8 cellular contexts compared by ENCODE assay signal in the genomic region with DNA sequence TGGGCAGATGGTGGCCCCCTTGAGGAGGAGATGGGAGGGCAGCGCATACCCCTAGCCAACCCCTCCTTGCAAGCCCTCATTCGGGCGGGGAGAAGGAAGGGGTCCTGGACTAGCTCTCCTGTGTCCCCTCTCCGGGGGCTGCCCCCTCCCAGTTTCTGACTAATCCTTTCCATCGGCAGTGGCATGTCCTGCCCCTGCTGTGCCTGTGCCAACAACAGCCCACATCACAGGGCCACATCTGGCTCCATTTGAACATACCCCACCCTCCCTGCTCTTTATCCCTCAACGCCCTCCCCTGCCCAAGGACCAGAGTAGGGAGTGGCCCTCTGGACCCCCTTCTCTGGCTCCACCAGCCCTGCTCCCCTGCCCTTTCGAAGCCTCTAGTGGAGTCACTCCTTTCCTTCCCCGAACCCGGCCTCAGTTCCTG. TPM values are rescaled to one million over a fixed set of nuclear protein-coding genes. Genes with fewer than 3 reads are reported as not detected.
DNase-seq lines count a peak whose midpoint lies in the region; ATAC-seq and TF ChIP-seq lines count a peak whose summit lies in the region.

No MANE protein-coding gene starts in this region.

- no peaks in the 10 kb centered on the region for H3K9me3 Mint-ChIP-seq in dendritic cell treated with granulocyte-macrophage colony-stimulating factor and Interleukin-4, amounts not matched to agents 40 ng/mL and 50 ng/mL, for 4 days
- no peaks in the 10 kb centered on the region for H3K9me3 Mint-ChIP-seq in nephron

- BruUV-seq in PC-3 (replicated peaks; lab: Mats Ljungman, UMichigan), result no TSS peak

- CTCF ChIA-PET in AG04450 (lab: Charles Lee) (interaction anchor here (1.0 to 20.2 kb wide), 2 partner anchors 13 to 24 kb away, joined by 3 to 682 read pairs; a partner anchor contains a TSS), PC-3 (lab: Charles Lee) (no interaction called here)

- H3K9me2 ChIP-seq in PC-3 (replicated peaks; ENCODE audit: low read length), result no peaks in the 10 kb centered on the region

- peak; percentile 4; the same call in 1 of the 2 replicates for ATAC-seq in PC-3
- ATAC-seq in HG03432 (IDR thresholded peaks at IDR 0.05; ENCODE audit: unreplicated experiment), result no peak

- peak overlapping the region; percentile 95 for H3K27ac Mint-ChIP-seq in dendritic cell treated with granulocyte-macrophage colony-stimulating factor and Interleukin-4, amounts not matched to agents 40 ng/mL and 50 ng/mL, for 4 days
- H3K27ac Mint-ChIP-seq in nephron, result peak overlapping the region; percentile 95 to 96 (median 96)

- TF ChIP-seq CTCF in AG04450 (IDR thresholded peaks at IDR 0.05; ENCODE audit: low read depth, low read length) (no peak), PC-3 (conservative IDR thresholded peaks at IDR 0.05; ENCODE audit: low read depth, low read length) (no peak), nephron (IDR thresholded peaks at IDR 0.05; ENCODE audit: unreplicated experiment in 3 of 3) (no peak)

- H3K79me2 ChIP-seq in PC-3 (ENCODE audit: low read length), result no peaks in the 10 kb centered on the region

- no peak overlapping the region for H2AFZ ChIP-seq in PC-3 (ENCODE audit: low read length)

- H3K36me3 ChIP-seq in PC-3 (ENCODE audit: low read depth, low read length), result no peaks in the 10 kb centered on the region

- peaks cover 71% of the 10 kb centered on the region for H3K4me1 ChIP-seq in PC-3 (ENCODE audit: insufficient read depth, low read length)

- POLR2A ChIA-PET in AG04450 (lab: Yijun Ruan, JAX), result interaction anchor here (1.3 to 3.3 kb wide), 6 partner anchors 10 to 38 kb away, joined by 4 to 16 read pairs (median 9); a partner anchor contains a TSS
- POLR2A ChIA-PET in PC-3 (lab: Charles Lee; ENCODE audit: unreplicated experiment), result interaction anchor here (0.6 kb wide), 3 partner anchors 12 to 27 kb away, joined by 3 read pairs; no protein-coding TSS in a partner anchor

- H3K4me2 ChIP-seq in PC-3 (ENCODE audit: low read length), result peak overlapping the region; percentile 25; the same call in 1 of the 2 replicates

- peaks cover 78% of the 10 kb centered on the region for H3K4me1 Mint-ChIP-seq in dendritic cell treated with granulocyte-macrophage colony-stimulating factor and Interleukin-4, amounts not matched to agents 40 ng/mL and 50 ng/mL, for 4 days (ENCODE audit: low read depth)
- peaks cover 81% of the 10 kb centered on the region for H3K4me1 Mint-ChIP-seq in nephron

- no peak for DNase-seq in AG04450 (ENCODE audit: low read depth, low spot score)
- DNase-seq in PC-3, result peak; percentile 45
- DNase-seq in NCI-H1436 (lab: John Stamatoyannopoulos, UW), result no peak
- DNase-seq in cortex of kidney (lab: John Stamatoyannopoulos, UW), result no peak
- no peak for DNase-seq in NCI-H2227 treated with DMSO at 0.1 percent for 48 hours (lab: John Stamatoyannopoulos, UW)

- peak overlapping the region; percentile 50 for H3K9ac ChIP-seq in PC-3 (ENCODE audit: low read length)

- peak overlapping the region; percentile 50 for H3K4me3 Mint-ChIP-seq in dendritic cell treated with granulocyte-macrophage colony-stimulating factor and Interleukin-4, amounts not matched to agents 40 ng/mL and 50 ng/mL, for 4 days
- H3K4me3 Mint-ChIP-seq in nephron, result peak overlapping the region in 1 of 3 experiments; percentile 74

- peaks cover 46% of the 10 kb centered on the region for H3K27me3 Mint-ChIP-seq in dendritic cell treated with granulocyte-macrophage colony-stimulating factor and Interleukin-4, amounts not matched to agents 40 ng/mL and 50 ng/mL, for 4 days
- H3K27me3 Mint-ChIP-seq in nephron (ENCODE audit: low read depth), result no peaks in the 10 kb centered on the region

- H3K27ac ChIP-seq in AG04450 (ENCODE audit: low read depth, low read length) (peak overlapping the region; percentile 33), PC-3 (ENCODE audit: low read length) (peak overlapping the region; percentile 78)

- H3K36me3 Mint-ChIP-seq in dendritic cell treated with granulocyte-macrophage colony-stimulating factor and Interleukin-4, amounts not matched to agents 40 ng/mL and 50 ng/mL, for 4 days (ENCODE audit: low read depth), result peaks cover 26% of the 10 kb centered on the region
- H3K36me3 Mint-ChIP-seq in nephron (ENCODE audit: low read depth), result peaks cover 14% of the 10 kb centered on the region

- H3K9me3 ChIP-seq in AG04450 (ENCODE audit: control insufficient read depth, insufficient read depth, low read length), result no peaks in the 10 kb centered on the region
- no peaks in the 10 kb centered on the region for H3K9me3 ChIP-seq in PC-3 (ENCODE audit: low read length)

- no peaks in the 10 kb centered on the region for H4K20me1 ChIP-seq in PC-3 (ENCODE audit: low read length)

- no peaks in the 10 kb centered on the region for H3F3A ChIP-seq in PC-3 (ENCODE audit: low read length, unreplicated experiment)

- intact Hi-C loops in PC-3 (cut with micrococcal nuclease), result no loop called here
- intact Hi-C loops in dendritic cell treated with granulocyte-macrophage colony-stimulating factor and Interleukin-4, amounts not matched to agents 40 ng/mL and 50 ng/mL, for 4 days (cut with micrococcal nuclease), result no loop called here

- H3K27me3 ChIP-seq in AG04450 (ENCODE audit: control insufficient read depth, insufficient read depth, low read length) (no peaks in the 10 kb centered on the region), PC-3 (ENCODE audit: low read length) (no peaks in the 10 kb centered on the region)

- H3K4me3 ChIP-seq in AG04450 (ENCODE audit: low read depth, low read length), result no peak overlapping the region
- no peak overlapping the region for H3K4me3 ChIP-seq in PC-3 (ENCODE audit: low read length)

RNA-seq across cellular contexts. Expression of a gene that starts 11.0 kb away (rescaled TPM):
- polyA plus RNA-seq in AG04450 (2011; rRNA removed), result 365 and 382 TPM in 2 replicates
- 379 and 407 TPM in 2 replicates for polyA minus RNA-seq in AG04450 (2011; rRNA and poly(A)+ RNA removed)
- 864 and 1,095 TPM in 2 replicates for total RNA-seq in PC-3 (2014; rRNA removed)

RNA-seq across cellular contexts. Expression of a gene that starts 21.3 kb away (rescaled TPM):
- polyA plus RNA-seq in AG04450 (2011; rRNA removed), result 11.8 and 14.6 TPM in 2 replicates
- polyA minus RNA-seq in AG04450 (2011; rRNA and poly(A)+ RNA removed), result 13.9 and 14.3 TPM in 2 replicates
- total RNA-seq in PC-3 (2014; rRNA removed), result 12.9 and 14.7 TPM in 2 replicates

RNA-seq across cellular contexts. Expression of a gene that starts 42.6 kb away (rescaled TPM):
- polyA plus RNA-seq in AG04450 (2011; rRNA removed), result not detected in 2 replicates
- polyA minus RNA-seq in AG04450 (2011; rRNA and poly(A)+ RNA removed), result not detected in 2 replicates
- 18.1 and 18.5 TPM in 2 replicates for total RNA-seq in PC-3 (2014; rRNA removed)

RNA-seq across cellular contexts. Expression of a gene that starts 49.0 kb away (rescaled TPM):
- polyA plus RNA-seq in AG04450 (2011; rRNA removed), result 42.4 and 60.4 TPM in 2 replicates
- polyA minus RNA-seq in AG04450 (2011; rRNA and poly(A)+ RNA removed), result 28.4 and 35.7 TPM in 2 replicates
- 130 TPM in 2 replicates for total RNA-seq in PC-3 (2014; rRNA removed)

RNA-seq across cellular contexts. Expression of a gene that starts 49.9 kb away (rescaled TPM):
- 0.58 and 0.60 TPM in 2 replicates for polyA plus RNA-seq in AG04450 (2011; rRNA removed)
- polyA minus RNA-seq in AG04450 (2011; rRNA and poly(A)+ RNA removed), result 0.56 and 1.1 TPM in 2 replicates
- total RNA-seq in PC-3 (2014; rRNA removed), result 5.8 and 13.1 TPM in 2 replicates
